Comparison of ENCODE assay signal across 11 cellular contexts in genomic region chr7:30563326-30563942, GRCh38. TPM values are rescaled to one million over a fixed set of nuclear protein-coding genes. Genes with fewer than 3 reads are reported as not detected.
DNase-seq lines count a peak whose midpoint lies in the region; ATAC-seq and TF ChIP-seq lines count a peak whose summit lies in the region.
"Had no signal": no experiment of that assay in that cellular context is flagged by ENCODE, and none has a peak within 500 bp of the region (broad histone marks: within the 10 kb centered on the region; RNA-seq: fewer than 3 reads in every experiment).

No MANE protein-coding gene starts in this region.

- H3K27ac Mint-ChIP-seq in CD4-positive, alpha-beta memory T cell: peak overlapping the region in 1 of 7 donors; percentile 25
- H3K27ac Mint-ChIP-seq: endodermal cell had no signal

- no peaks in the 10 kb centered on the region for H3K27me3 Mint-ChIP-seq in CD4-positive, alpha-beta memory T cell

- peak overlapping the region; percentile 36 for H3K27ac ChIP-seq in left ventricle myocardium inferior (replicated peaks)
- no peak overlapping the region for H3K27ac ChIP-seq in CD4-positive, alpha-beta memory T cell (ENCODE audit: low read depth, low read length)
- H3K27ac ChIP-seq: transverse colon had no signal

- intact Hi-C loops in left ventricle myocardium inferior (cut with micrococcal nuclease): loop anchor here (10.0 kb wide), 2 partner anchors 49 to 289 kb away; no protein-coding TSS in a partner anchor
- intact Hi-C loops in left cardiac atrium (cut with DNase I): loop anchor here (2.0 to 10.0 kb wide), 2 partner anchors 285 to 289 kb away; no protein-coding TSS in a partner anchor
- intact Hi-C loops in CD4-positive, alpha-beta memory T cell (cut with micrococcal nuclease): loop anchor here (10.0 kb wide), 2 partner anchors 209 to 399 kb away; no protein-coding TSS in a partner anchor

- H3K9me3 Mint-ChIP-seq in CD4-positive, alpha-beta memory T cell: no peaks in the 10 kb centered on the region
- H3K9me3 Mint-ChIP-seq: endodermal cell had no signal

- CTCF ChIA-PET in CD4-positive, alpha-beta memory T cell (lab: Charles Lee; ENCODE audit: partially characterized antibody): interaction anchor here (0.6 to 5.9 kb wide), 25 partner anchors 10 to 685 kb away, joined by 3 to 99 read pairs (median 4); no protein-coding TSS in a partner anchor

- POLR2A ChIA-PET in CD4-positive, alpha-beta memory T cell (lab: Charles Lee; ENCODE audit: partially characterized antibody): no interaction called here

- TF ChIP-seq CTCF in left ventricle myocardium inferior (IDR thresholded peaks at IDR 0.05; ENCODE audit: borderline replicate concordance): no peak

- ATAC-seq in left cardiac atrium: no peak

- no peaks in the 10 kb centered on the region for H3K27me3 ChIP-seq in left ventricle myocardium inferior (ENCODE audit: low read depth)
- H3K27me3 ChIP-seq in adipocyte (replicated peaks; ENCODE audit: control insufficient read depth, insufficient read depth, low read length): no peaks in the 10 kb centered on the region
- no peaks in the 10 kb centered on the region for H3K27me3 ChIP-seq in CD4-positive, alpha-beta memory T cell (ENCODE audit: insufficient read depth, low read length)
- H3K27me3 ChIP-seq: pancreas, transverse colon had no signal

- peaks cover 15% of the 10 kb centered on the region for H3K4me1 ChIP-seq in left ventricle myocardium inferior
- H3K4me1 ChIP-seq in adipocyte (ENCODE audit: control insufficient read depth, insufficient read depth, low read length): peaks cover 39% of the 10 kb centered on the region
- no peaks in the 10 kb centered on the region for H3K4me1 ChIP-seq in CD4-positive, alpha-beta memory T cell (ENCODE audit: insufficient read depth, low read length)
- H3K4me1 ChIP-seq: pancreas, transverse colon had no signal

- DNase-seq in left ventricle myocardium inferior (no peak), left cardiac atrium (no peak), adipocyte (ENCODE audit: low read depth) (no peak), hepatic stellate cell (ENCODE audit: low spot score) (peak; percentile 18), SHP77 (lab: John Stamatoyannopoulos, UW) (no peak), CD1c-positive myeloid dendritic cell (ENCODE audit: extremely low spot score) (no peak), GOT3 (lab: John Stamatoyannopoulos, UW) (no peak)
- DNase-seq in CD4-positive, alpha-beta memory T cell: no peak

- H3K4me3 ChIP-seq in left ventricle myocardium inferior (no peak overlapping the region), adipocyte (ENCODE audit: low read length) (no peak overlapping the region)
- no peak overlapping the region for H3K4me3 ChIP-seq in CD4-positive, alpha-beta memory T cell (ENCODE audit: low read length in 2 of 2)
- H3K4me3 ChIP-seq: pancreas, transverse colon had no signal

- H3K9me3 ChIP-seq in left ventricle myocardium inferior (replicated peaks) (no peaks in the 10 kb centered on the region), adipocyte (ENCODE audit: control insufficient read depth, low read length) (no peaks in the 10 kb centered on the region)
- H3K9me3 ChIP-seq in CD4-positive, alpha-beta memory T cell (ENCODE audit: control insufficient read depth in 1 of 2, low read length in 2 of 2): no peaks in the 10 kb centered on the region
- H3K9me3 ChIP-seq: pancreas, transverse colon had no signal

- peaks cover 49% of the 10 kb centered on the region for H3K36me3 ChIP-seq in left ventricle myocardium inferior
- H3K36me3 ChIP-seq in adipocyte (ENCODE audit: control insufficient read depth, insufficient read depth, low read length, severe bottlenecking): peaks cover 22% of the 10 kb centered on the region
- peaks cover 19% of the 10 kb centered on the region for H3K36me3 ChIP-seq in CD4-positive, alpha-beta memory T cell (ENCODE audit: insufficient read depth, low read length)

- H3K36me3 Mint-ChIP-seq in CD4-positive, alpha-beta memory T cell: peaks cover 39 to 53% of the 10 kb centered on the region in 2 donors

- no peaks in the 10 kb centered on the region for H3K4me1 Mint-ChIP-seq in CD4-positive, alpha-beta memory T cell

- no peak overlapping the region for H3K4me3 Mint-ChIP-seq in CD4-positive, alpha-beta memory T cell
- H3K4me3 Mint-ChIP-seq: endodermal cell had no signal

- H3K9ac ChIP-seq in adipocyte (ENCODE audit: low read length): peak overlapping the region; percentile 71

RNA-seq across cellular contexts. Expression of gene GARS1, which starts 31.2 kb away (rescaled TPM):
- total RNA-seq in left ventricle myocardium inferior (42.3 TPM), left cardiac atrium (10 to 100 TPM; 38.8 to 62.0 TPM)
- 100 to 1,000 TPM in 1 of 2 experiments, 10 to 100 TPM in 1; 79.8 to 101 TPM for total RNA-seq in CD4-positive, alpha-beta memory T cell
- 10 to 100 TPM; 74.5 to 80.7 TPM for polyA plus RNA-seq in CD4-positive, alpha-beta memory T cell

RNA-seq across cellular contexts. Expression of gene GGCT, which starts 58.8 kb away (rescaled TPM):
- total RNA-seq in left ventricle myocardium inferior: 18.9 TPM
- total RNA-seq in left cardiac atrium: 10 to 100 TPM; 22.0 to 31.7 TPM
- total RNA-seq in CD4-positive, alpha-beta memory T cell: 10 to 100 TPM; 11.0 to 11.9 TPM
- polyA plus RNA-seq in CD4-positive, alpha-beta memory T cell: 10 to 100 TPM; 19.7 to 23.2 TPM
